13 cellular contexts compared by ENCODE assay signal in genomic region chr9:79980440-79980839, GRCh38.
A peak's percentile ranks its signal among the peaks of the same experiment; 100 is the strongest.
DNase-seq lines count a peak whose midpoint lies in the region; TF ChIP-seq lines count a peak whose summit lies in the region.
"Had no signal": no experiment of that assay in that cellular context is flagged by ENCODE, and none has a peak within 500 bp of the region (broad histone marks: within the 10 kb centered on the region; RNA-seq: fewer than 3 reads in every experiment).

No MANE protein-coding gene starts in this region.

- no peak for TF ChIP-seq CTCF in nephron progenitor cell (IDR thresholded peaks at IDR 0.05)

- H3K9me3 Mint-ChIP-seq in nephron progenitor cell = peaks cover 27% of the 10 kb centered on the region
- H3K9me3 Mint-ChIP-seq: GM23338, HFFc6 had no signal

- peak overlapping the region; percentile 4 for H3K4me3 Mint-ChIP-seq in nephron progenitor cell
- H3K4me3 Mint-ChIP-seq: CD4-positive, CD25-positive, alpha-beta regulatory T cell; GM23338; HFFc6 had no signal

- peaks cover 14% of the 10 kb centered on the region for H3K36me3 Mint-ChIP-seq in nephron progenitor cell (ENCODE audit: low read depth)
- H3K36me3 Mint-ChIP-seq: CD4-positive, CD25-positive, alpha-beta regulatory T cell had no signal

- peak overlapping the region; percentile 52 for H3K27ac Mint-ChIP-seq in nephron progenitor cell
- H3K27ac Mint-ChIP-seq: CD4-positive, CD25-positive, alpha-beta regulatory T cell; GM23338; HFFc6 had no signal

- H3K4me1 Mint-ChIP-seq in nephron progenitor cell = peaks cover 65% of the 10 kb centered on the region
- H3K4me1 Mint-ChIP-seq: CD4-positive, CD25-positive, alpha-beta regulatory T cell had no signal

- peak; percentile 17 for DNase-seq in NCI-H1092 treated with DMSO at 0.1 percent for 48 hours (lab: John Stamatoyannopoulos, UW)
- DNase-seq in NCI-H1092 (lab: John Stamatoyannopoulos, UW) = no peak
- DNase-seq in kidney glomerular epithelial cell (lab: John Stamatoyannopoulos, UW) = peak; percentile 22
- peak; percentile 37 for DNase-seq in nephron progenitor cell
- peak; percentile 56 for DNase-seq in smooth muscle cell of the brain vasculature (ENCODE audit: low read depth, low spot score)
- DNase-seq in medulla oblongata (ENCODE audit: extremely low spot score) = no peak
- DNase-seq in Ammon's horn (ENCODE audit: low spot score) = no peak
- DNase-seq in MV-4-11 (lab: John Stamatoyannopoulos, UW) = no peak
- DNase-seq: AML-193; CD4-positive, CD25-positive, alpha-beta regulatory T cell; H7; HFFc6 had no signal

- peaks cover 17% of the 10 kb centered on the region for H3K27me3 Mint-ChIP-seq in nephron progenitor cell (ENCODE audit: low read depth, poor library complexity)
- H3K27me3 Mint-ChIP-seq: CD4-positive, CD25-positive, alpha-beta regulatory T cell had no signal

Comparison
In these comparisons a context has a peak if more than half of its experiments do, and no peak if none do; other contexts are left out.
1. DNase-seq: peak in NCI-H1092 treated with DMSO at 0.1 percent for 48 hours (single experiment), kidney glomerular epithelial cell (single experiment), nephron progenitor cell (single experiment) and smooth muscle cell of the brain vasculature (single experiment); none in NCI-H1092 (single experiment), medulla oblongata (single experiment), Ammon's horn (single experiment) and MV-4-11 (single experiment).